8 cellular contexts compared by ENCODE assay signal in the genomic region with DNA sequence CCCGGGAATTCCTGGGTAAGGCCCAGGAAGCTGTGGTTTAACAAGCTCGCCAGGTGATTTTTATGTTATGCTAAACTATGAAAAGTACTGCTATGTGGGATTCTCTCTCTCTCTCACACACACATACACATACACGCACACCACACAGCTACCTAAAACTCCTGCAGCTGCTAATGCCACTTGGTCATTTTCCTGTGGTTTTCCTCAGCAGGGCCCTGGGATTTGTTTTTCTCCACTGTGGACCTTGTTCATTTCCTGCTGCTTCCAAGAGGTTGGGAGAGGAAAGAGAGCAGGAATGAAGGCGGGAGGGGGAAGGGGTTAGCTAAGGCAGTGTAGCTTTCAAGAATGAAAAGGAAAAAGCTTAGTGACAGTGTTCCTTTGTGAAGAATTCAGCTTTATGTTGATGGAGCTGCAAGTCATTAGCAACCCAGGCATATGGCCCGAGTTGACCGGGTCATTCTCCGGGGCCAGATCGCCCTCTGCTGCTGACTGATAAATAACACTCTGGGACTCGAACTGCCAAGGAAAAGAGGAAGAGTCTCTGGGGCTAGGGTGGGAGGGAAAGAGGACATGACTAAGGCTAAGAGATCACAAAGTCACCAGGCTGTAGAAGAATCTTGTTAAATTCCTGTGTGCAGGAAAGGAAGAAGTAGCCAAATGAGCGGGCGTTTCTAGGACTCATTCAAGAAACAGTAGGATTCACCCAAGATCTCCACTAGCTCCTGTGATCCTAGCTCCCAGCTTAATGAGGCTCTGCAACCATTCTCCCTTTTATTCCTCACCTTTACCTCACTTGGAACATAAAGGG. TPM values are rescaled to one million over a fixed set of nuclear protein-coding genes. Genes with fewer than 3 reads are reported as not detected.
DNase-seq lines count a peak whose midpoint lies in the region; ATAC-seq and TF ChIP-seq lines count a peak whose summit lies in the region.

No MANE protein-coding gene starts in this region.

- no peaks in the 10 kb centered on the region for H3K27me3 ChIP-seq in upper lobe of left lung

- TF ChIP-seq POLR2A in upper lobe of left lung (IDR thresholded peaks at IDR 0.05), result no peak

- no peak overlapping the region for H3K27ac ChIP-seq in upper lobe of left lung

- peaks cover 10 to 11% (median 10%) of the 10 kb centered on the region in 4 donors for H3K4me1 ChIP-seq in upper lobe of left lung

- intact Hi-C loops in activated CD4-positive, alpha-beta T cell treated with anti-CD3 and anti-CD28 coated beads, Interleukin-2, amount 10 ng/mL, durations not matched to agents 24 days and 14 days (cut with micrococcal nuclease), result loop anchor here (2.0 to 10.0 kb wide), 2 partner anchors 162 to 238 kb away; no protein-coding TSS in a partner anchor

- no peaks in the 10 kb centered on the region for H3K36me3 ChIP-seq in upper lobe of left lung

- no peaks in the 10 kb centered on the region for H3K9me3 ChIP-seq in upper lobe of left lung

- H3K36me3 Mint-ChIP-seq in HFFc6 (ENCODE audit: low read depth) (no peaks in the 10 kb centered on the region), naive B cell (no peaks in the 10 kb centered on the region)
- no peaks in the 10 kb centered on the region for H3K36me3 Mint-ChIP-seq in activated CD4-positive, alpha-beta T cell treated with anti-CD3 and anti-CD28 coated beads, Interleukin-2, amount 10 ng/mL, durations not matched to agents 24 days and 14 days (ENCODE audit: low read depth)

- DNase-seq in NCI-H446 (lab: John Stamatoyannopoulos, UW) (peak; percentile 47 to 65), NCI-H446 treated with DMSO at 0.1 percent for 48 hours (lab: John Stamatoyannopoulos, UW) (no peak), HFFc6 (peak; percentile 87), NCI-H146 (lab: John Stamatoyannopoulos, UW) (peak; percentile 65), fibroblast of the aortic adventitia (ENCODE audit: low read depth) (peak; percentile 86), naive B cell (peak; percentile 39), upper lobe of left lung (peak in 1 of 2 donors; percentile 74)
- peak; percentile 65 for DNase-seq in activated CD4-positive, alpha-beta T cell treated with anti-CD3 and anti-CD28 coated beads, Interleukin-2, amount 10 ng/mL, durations not matched to agents 24 days and 14 days

- H3K9me3 Mint-ChIP-seq in HFFc6 (no peaks in the 10 kb centered on the region), naive B cell (no peaks in the 10 kb centered on the region)
- no peaks in the 10 kb centered on the region for H3K9me3 Mint-ChIP-seq in activated CD4-positive, alpha-beta T cell treated with anti-CD3 and anti-CD28 coated beads, Interleukin-2, amount 10 ng/mL, durations not matched to agents 24 days and 14 days

- H3K27me3 Mint-ChIP-seq in HFFc6 (ENCODE audit: insufficient read depth) (peaks cover 3% of the 10 kb centered on the region; the same call in 1 of the 2 replicates), naive B cell (peaks cover 0 to 11% (median 4%) of the 10 kb centered on the region in 3 donors)
- no peaks in the 10 kb centered on the region for H3K27me3 Mint-ChIP-seq in activated CD4-positive, alpha-beta T cell treated with anti-CD3 and anti-CD28 coated beads, Interleukin-2, amount 10 ng/mL, durations not matched to agents 24 days and 14 days

- H3K27ac Mint-ChIP-seq in HFFc6, result peak overlapping the region; percentile 92
- H3K27ac Mint-ChIP-seq in activated CD4-positive, alpha-beta T cell treated with anti-CD3 and anti-CD28 coated beads, Interleukin-2, amount 10 ng/mL, durations not matched to agents 24 days and 14 days, result no peak overlapping the region
- peak overlapping the region in 2 of 6 donors; percentile 12 to 62 for H3K27ac Mint-ChIP-seq in naive B cell

- peaks cover 35% of the 10 kb centered on the region for H3K4me1 Mint-ChIP-seq in HFFc6 (ENCODE audit: low read depth)
- peaks cover 32% of the 10 kb centered on the region for H3K4me1 Mint-ChIP-seq in activated CD4-positive, alpha-beta T cell treated with anti-CD3 and anti-CD28 coated beads, Interleukin-2, amount 10 ng/mL, durations not matched to agents 24 days and 14 days
- peaks cover 3 to 22% (median 15%) of the 10 kb centered on the region in 3 donors for H3K4me1 Mint-ChIP-seq in naive B cell

- TF ChIP-seq CTCF in HFFc6 (IDR thresholded peaks at IDR 0.05), result peak; percentile 77
- peak; percentile 63 for TF ChIP-seq CTCF in fibroblast of the aortic adventitia (IDR thresholded peaks at IDR 0.05; ENCODE audit: insufficient read depth, low read length)
- peak in 5 of 6 experiments; percentile 41 to 69 (median 61) for TF ChIP-seq CTCF in upper lobe of left lung (IDR thresholded peaks at IDR 0.05)

- no peak overlapping the region for H3K4me3 ChIP-seq in fibroblast of the aortic adventitia (ENCODE audit: low read depth, low read length)
- H3K4me3 ChIP-seq in upper lobe of left lung, result no peak overlapping the region

- 22 to 24% methylated on average over 11 of the region's 11 CpGs for WGBS in upper lobe of left lung, 2 donors

- ATAC-seq in naive B cell (ENCODE audit: low read depth in 2 of 2) (peak; percentile 67 to 75), upper lobe of left lung (ENCODE audit: low FRiP score in 2 of 2) (peak; percentile 87 to 96)

- TF ChIP-seq EP300 in upper lobe of left lung (IDR thresholded peaks at IDR 0.05), result no peak

- H3K4me3 Mint-ChIP-seq in HFFc6 (peak overlapping the region; percentile 68), naive B cell (no peak overlapping the region)
- H3K4me3 Mint-ChIP-seq in activated CD4-positive, alpha-beta T cell treated with anti-CD3 and anti-CD28 coated beads, Interleukin-2, amount 10 ng/mL, durations not matched to agents 24 days and 14 days, result no peak overlapping the region

RNA-seq across cellular contexts. Expression of a gene that starts 30.5 kb away (rescaled TPM):
- 1 to 10 TPM; 5.6 to 8.5 (median 7.4) TPM for total RNA-seq in HFFc6 (2021; fragmentation: NEBNext Ultra II Directional; extraction: Animal tissue kit (Norgen Biotek cat#: 25700))
- total RNA-seq in activated CD4-positive, alpha-beta T cell treated with anti-CD3 and anti-CD28 coated beads, Interleukin-2, amount 10 ng/mL, durations not matched to agents 24 days and 14 days, result 11.8 and 12.7 TPM in 2 replicates
- total RNA-seq in fibroblast of the aortic adventitia (ENCODE audit: low replicate concordance), result 17.5 and 24.3 TPM in 2 replicates
- 1 to 10 TPM; 1.2 to 9.8 (median 4.3) TPM for polyA plus RNA-seq in naive B cell (ENCODE audit: low read depth in 6 of 6)
- total RNA-seq in upper lobe of left lung, result 10 to 100 TPM in 4 of 6 donors, 1 to 10 TPM in 2; 4.2 to 21.1 (median 11.8) TPM
